ENCODE assay signal across 16 cellular contexts in the genomic region with DNA sequence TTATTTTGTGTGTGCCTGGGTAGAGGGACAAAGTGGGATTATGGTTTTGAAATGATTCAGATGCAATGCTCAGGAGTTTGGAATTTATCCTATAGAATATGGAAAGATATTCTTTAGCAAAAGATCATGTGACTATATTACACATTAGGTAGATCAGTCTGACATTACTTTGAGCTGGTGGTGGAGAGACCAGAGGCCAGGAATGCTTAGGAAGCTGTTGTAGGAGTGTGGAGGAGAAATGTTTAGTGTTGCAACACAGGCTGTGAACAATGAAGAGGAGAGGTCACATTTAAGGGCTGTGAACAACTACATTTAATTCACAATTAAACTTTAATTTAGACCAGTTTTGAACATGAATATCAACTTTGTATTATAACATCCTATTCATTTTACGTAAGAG. TPM values are rescaled to one million over a fixed set of nuclear protein-coding genes. Genes with fewer than 3 reads are reported as not detected.
A peak's percentile ranks its signal among the peaks of the same experiment; 100 is the strongest.
DNase-seq lines count a peak whose midpoint lies in the region; ATAC-seq and TF ChIP-seq lines count a peak whose summit lies in the region.
"Had no signal": no experiment of that assay in that cellular context is flagged by ENCODE, and none has a peak within 500 bp of the region (broad histone marks: within the 10 kb centered on the region; RNA-seq: fewer than 3 reads in every experiment).

No MANE protein-coding gene starts in this region.

- no peaks in the 10 kb centered on the region for H3F3A ChIP-seq in PC-9 (ENCODE audit: insufficient read depth, low read depth)

- no peaks in the 10 kb centered on the region for H3K9me2 ChIP-seq in PC-9 (ENCODE audit: insufficient read depth)

- H3K9me3 ChIP-seq in PC-9 (ENCODE audit: insufficient read depth, low read depth), result no peaks in the 10 kb centered on the region
- H3K9me3 ChIP-seq: MG63, ovary, tibial nerve had no signal

- H2AFZ ChIP-seq in PC-9, result no peak overlapping the region

- H3K4me3 Mint-ChIP-seq in activated CD4-positive, alpha-beta T cell treated with anti-CD3 and anti-CD28 coated beads, Interleukin-2, amount 10 ng/mL, durations not matched to agents 7 days and 5 days, result peak overlapping the region; percentile 5

- peaks cover 22% of the 10 kb centered on the region for H3K36me3 Mint-ChIP-seq in activated CD4-positive, alpha-beta T cell treated with anti-CD3 and anti-CD28 coated beads, Interleukin-2, amount 10 ng/mL, durations not matched to agents 7 days and 5 days (ENCODE audit: low read depth)
- H3K36me3 Mint-ChIP-seq: WTC11 had no signal

- intact Hi-C loops in PC-9 (cut with micrococcal nuclease; ENCODE audit: unreplicated experiment), result no loop called here

- peaks cover 33% of the 10 kb centered on the region for H3K79me2 ChIP-seq in PC-9 (ENCODE audit: low read depth)

- peaks cover 26% of the 10 kb centered on the region for H3K4me1 ChIP-seq in PC-9 (replicated peaks; ENCODE audit: insufficient read depth)

- H3K27ac Mint-ChIP-seq in activated CD4-positive, alpha-beta T cell treated with anti-CD3 and anti-CD28 coated beads, Interleukin-2, amount 10 ng/mL, durations not matched to agents 7 days and 5 days, result no peak overlapping the region
- H3K27ac Mint-ChIP-seq: WTC11 had no signal

- POLR2A ChIA-PET in activated CD4-positive, alpha-beta T cell treated with anti-CD3 and anti-CD28 coated beads, Interleukin-2, amount 10 ng/mL, durations not matched to agents 7 days and 5 days (lab: Charles Lee), result no interaction called here
- POLR2A ChIA-PET in PC-9 (lab: Charles Lee; ENCODE audit: unreplicated experiment), result no interaction called here

- H3K27ac ChIP-seq in PC-9, result no peak overlapping the region
- H3K27ac ChIP-seq: ovary, tibial nerve had no signal

- peak overlapping the region; percentile 93 for H3K4me2 ChIP-seq in PC-9

- no peak for DNase-seq in activated CD4-positive, alpha-beta T cell treated with anti-CD3 and anti-CD28 coated beads, Interleukin-2, amount 10 ng/mL, durations not matched to agents 7 days and 5 days
- no peak for DNase-seq in activated CD4-positive, alpha-beta T cell treated with anti-CD3 and anti-CD28 coated beads, Interleukin-2, amount 50 U/mL, for 1 hour
- DNase-seq in PC-9 (no peak), fibroblast of mammary gland (ENCODE audit: low read depth) (peak; percentile 42), skeletal muscle cell (ENCODE audit: low read depth) (peak; percentile 4), NCI-H1048 (lab: John Stamatoyannopoulos, UW) (no peak)
- DNase-seq in activated CD4-positive, CD25-positive, alpha-beta regulatory T cell (lab: John Stamatoyannopoulos, UW), result no peak
- DNase-seq: DMS 273 treated with DMSO at 0.1 percent for 48 hours; MG63; NCI-H2107; NK-92 treated with Interleukin-12 subunit alpha and Interleukin-12 subunit beta, amount 100 ng/mL, for 24 hours; ovary had no signal

- H3K27me3 Mint-ChIP-seq in activated CD4-positive, alpha-beta T cell treated with anti-CD3 and anti-CD28 coated beads, Interleukin-2, amount 10 ng/mL, durations not matched to agents 7 days and 5 days, result no peaks in the 10 kb centered on the region

- H3K4me1 Mint-ChIP-seq in activated CD4-positive, alpha-beta T cell treated with anti-CD3 and anti-CD28 coated beads, Interleukin-2, amount 10 ng/mL, durations not matched to agents 7 days and 5 days, result peaks cover 23% of the 10 kb centered on the region

- no TSS peak for BruUV-seq in PC-9 (replicated peaks; lab: Mats Ljungman, UMichigan)

- CTCF ChIA-PET in activated CD4-positive, alpha-beta T cell treated with anti-CD3 and anti-CD28 coated beads, Interleukin-2, amount 10 ng/mL, durations not matched to agents 7 days and 5 days (lab: Charles Lee), result no interaction called here
- CTCF ChIA-PET in PC-9 (lab: Charles Lee), result interaction anchor here (0.5 kb wide), 1 partner anchor 84 kb away, joined by 3 read pairs; no protein-coding TSS in a partner anchor

- peaks cover 2% of the 10 kb centered on the region for H3K9me3 Mint-ChIP-seq in activated CD4-positive, alpha-beta T cell treated with anti-CD3 and anti-CD28 coated beads, Interleukin-2, amount 10 ng/mL, durations not matched to agents 7 days and 5 days
- H3K9me3 Mint-ChIP-seq: WTC11 had no signal

- no peaks in the 10 kb centered on the region for H4K20me1 ChIP-seq in PC-9 (ENCODE audit: insufficient read depth)

- TF ChIP-seq CTCF in PC-9 (conservative IDR thresholded peaks at IDR 0.05) (no peak), fibroblast of mammary gland (conservative IDR thresholded peaks at IDR 0.05; ENCODE audit: control insufficient read depth, insufficient read depth, low read depth, low read length) (no peak)

- peaks cover 5% of the 10 kb centered on the region; the same call in 1 of the 2 replicates for H3K36me3 ChIP-seq in PC-9 (ENCODE audit: low read depth)
- H3K36me3 ChIP-seq: ovary had no signal

- no peak for ATAC-seq in activated CD4-positive, CD25-positive, alpha-beta regulatory T cell treated with anti-CD3 and anti-CD28 coated beads, Interleukin-2, amount 50 U/mL, for 24 hours
- ATAC-seq: WTC11 had no signal

- no peaks in the 10 kb centered on the region for H3K27me3 ChIP-seq in PC-9 (ENCODE audit: insufficient read depth, low read depth)
- H3K27me3 ChIP-seq: MG63, ovary, tibial nerve had no signal

- H3K4me3 ChIP-seq in PC-9, result peak overlapping the region; percentile 78; the same call in 1 of the 2 replicates
- no peak overlapping the region for H3K4me3 ChIP-seq in fibroblast of mammary gland (ENCODE audit: control insufficient read depth, low read depth, low read length)
- no peak overlapping the region for H3K4me3 ChIP-seq in skeletal muscle cell (ENCODE audit: low read depth, low read length)
- H3K4me3 ChIP-seq: ovary, tibial nerve had no signal

RNA-seq across cellular contexts. Expression of gene PODN, which starts 45.3 kb away (rescaled TPM):
- total RNA-seq in activated CD4-positive, alpha-beta T cell treated with anti-CD3 and anti-CD28 coated beads, Interleukin-2, amount 10 ng/mL, durations not matched to agents 7 days and 5 days, result not detected
- not detected in 2 replicates for total RNA-seq in PC-9 (2021)
- total RNA-seq: A172 had no signal

Comparison
In these comparisons a context has a peak if more than half of its experiments do, and no peak if none do; other contexts are left out.
1. DNase-seq: peak in fibroblast of mammary gland (single experiment) and skeletal muscle cell (single experiment); none in activated CD4-positive, alpha-beta T cell treated with anti-CD3 and anti-CD28 coated beads, Interleukin-2, amount 10 ng/mL, durations not matched to agents 7 days and 5 days (single experiment), activated CD4-positive, alpha-beta T cell treated with anti-CD3 and anti-CD28 coated beads, Interleukin-2, amount 50 U/mL, for 1 hour (single experiment), PC-9 (0 of 2), activated CD4-positive, CD25-positive, alpha-beta regulatory T cell (0 of 4) and NCI-H1048 (single experiment).